Comparison of ENCODE assay signal across 8 cellular contexts in genomic region chr14:81436296-81437138, GRCh38. TPM values are rescaled to one million over a fixed set of nuclear protein-coding genes. Genes with fewer than 3 reads are reported as not detected.
A peak's percentile ranks its signal among the peaks of the same experiment; 100 is the strongest.
DNase-seq lines count a peak whose midpoint lies in the region; ATAC-seq and TF ChIP-seq lines count a peak whose summit lies in the region.

No MANE protein-coding gene starts in this region.

- H3K9ac ChIP-seq in BLaER1 treated with 17β-estradiol and CSF1 and Interleukin-3, amounts not matched to agents 10 nM and 100 nM: no peak overlapping the region
- no peak overlapping the region for H3K9ac ChIP-seq in fibroblast of lung (ENCODE audit: insufficient read depth, low read length)
- H3K9ac ChIP-seq in mucosa of stomach (ENCODE audit: low read length): peak overlapping the region; percentile 60

- TF ChIP-seq CTCF in fibroblast of lung (conservative IDR thresholded peaks at IDR 0.05 in 1 of 2, IDR thresholded peaks at IDR 0.05 in 1 of 2; ENCODE audit: low read depth in 1 of 2, low read length in 2 of 2): no peak
- no peak for TF ChIP-seq CTCF in stomach (IDR thresholded peaks at IDR 0.05)

- TF ChIP-seq EP300 in stomach (IDR thresholded peaks at IDR 0.05): no peak

- no peak overlapping the region for H3K27ac ChIP-seq in BLaER1 treated with 17β-estradiol and CSF1 and Interleukin-3, amounts not matched to agents 10 nM and 100 nM
- no peak overlapping the region for H3K27ac ChIP-seq in fibroblast of lung (ENCODE audit: insufficient read depth, low read length)
- peak overlapping the region; percentile 41 to 76 (median 55) for H3K27ac ChIP-seq in stomach

- H3K27me3 ChIP-seq in BLaER1 treated with 17β-estradiol and CSF1 and Interleukin-3, amounts not matched to agents 10 nM and 100 nM: peaks cover 58 to 93% (median 62%) of the 10 kb centered on the region in 11 experiments
- H3K27me3 ChIP-seq in fibroblast of lung (ENCODE audit: control insufficient read depth, insufficient read depth, low read length): peaks cover 43% of the 10 kb centered on the region
- H3K27me3 ChIP-seq in mucosa of stomach (ENCODE audit: control insufficient read depth, insufficient read depth, low read length): peaks cover 36% of the 10 kb centered on the region
- H3K27me3 ChIP-seq in stomach: peaks cover 0 to 83% (median 21%) of the 10 kb centered on the region in 3 donors

- peak overlapping the region; percentile 41 to 64 (median 50) for H3K4me3 ChIP-seq in BLaER1 treated with 17β-estradiol and CSF1 and Interleukin-3, amounts not matched to agents 10 nM and 100 nM
- H3K4me3 ChIP-seq in fibroblast of lung (replicated peaks in 1 of 4; ENCODE audit: control extremely low read depth in 1 of 4, insufficient read depth in 1 of 4, low read depth in 3 of 4, low read length in 4 of 4) (peak overlapping the region; percentile 37 to 66 (median 50)), mucosa of stomach (ENCODE audit: low read length) (peak overlapping the region; percentile 55), stomach (peak overlapping the region; percentile 68 to 80 (median 72))

- WGBS in stomach, 5 donors: 1 to 2% (median 2%) methylated on average over 37 to 77 of the region's 79 CpGs

- no peak for TF ChIP-seq POLR2A in stomach (IDR thresholded peaks at IDR 0.05)

- H2AFZ ChIP-seq in fibroblast of lung (ENCODE audit: low read length): peak overlapping the region; percentile 29

- peaks cover 13 to 31% (median 22%) of the 10 kb centered on the region in 11 experiments for H3K9me3 ChIP-seq in BLaER1 treated with 17β-estradiol and CSF1 and Interleukin-3, amounts not matched to agents 10 nM and 100 nM (replicated peaks in 1 of 11)
- H3K9me3 ChIP-seq in fibroblast of lung (ENCODE audit: control insufficient read depth, insufficient read depth, low read depth, low read length) (no peaks in the 10 kb centered on the region), mucosa of stomach (ENCODE audit: control insufficient read depth, low read length) (no peaks in the 10 kb centered on the region), stomach (no peaks in the 10 kb centered on the region)

- no peaks in the 10 kb centered on the region for H3K79me2 ChIP-seq in fibroblast of lung (ENCODE audit: control insufficient read depth, insufficient read depth, low read length)

- ATAC-seq in GM19328 (IDR thresholded peaks at IDR 0.05; ENCODE audit: unreplicated experiment) (peak; percentile 74), HG03432 (IDR thresholded peaks at IDR 0.05; ENCODE audit: unreplicated experiment) (peak; percentile 92)

- H3K4me1 ChIP-seq in BLaER1 treated with 17β-estradiol and CSF1 and Interleukin-3, amounts not matched to agents 10 nM and 100 nM: peaks cover 0 to 5% (median 0%) of the 10 kb centered on the region in 10 experiments; a peak in 3 of 20 replicates
- peaks cover 3% of the 10 kb centered on the region for H3K4me1 ChIP-seq in fibroblast of lung (ENCODE audit: control insufficient read depth, extremely low read depth, insufficient read depth, low read length)
- H3K4me1 ChIP-seq in mucosa of stomach (ENCODE audit: control insufficient read depth, insufficient read depth, low read length): peaks cover 6% of the 10 kb centered on the region
- H3K4me1 ChIP-seq in stomach: peaks cover 10 to 24% (median 19%) of the 10 kb centered on the region in 4 donors

- no peaks in the 10 kb centered on the region for H3K36me3 ChIP-seq in BLaER1 treated with 17β-estradiol and CSF1 and Interleukin-3, amounts not matched to agents 10 nM and 100 nM
- H3K36me3 ChIP-seq in fibroblast of lung (ENCODE audit: control insufficient read depth, insufficient read depth, low read length): no peaks in the 10 kb centered on the region
- no peaks in the 10 kb centered on the region for H3K36me3 ChIP-seq in mucosa of stomach (ENCODE audit: control insufficient read depth, insufficient read depth, low read length)
- no peaks in the 10 kb centered on the region for H3K36me3 ChIP-seq in stomach

- peak; percentile 80 for DNase-seq in NCI-H748 treated with DMSO at 0.1 percent for 48 hours (lab: John Stamatoyannopoulos, UW)
- peak; percentile 58 to 68 for DNase-seq in activated T-cell treated with anti-CD3 and anti-CD28 coated beads, Interleukin-2, amount 50 U/mL, for 48 hours
- peak; percentile 50 to 59 for DNase-seq in fibroblast of lung (ENCODE audit: low read depth in 2 of 2)
- DNase-seq in stomach: peak; percentile 83

- intact Hi-C loops in stomach (cut with DNase I; ENCODE audit: low total_unique reads): no loop called here

- H4K20me1 ChIP-seq in BLaER1 treated with 17β-estradiol and CSF1 and Interleukin-3, amounts not matched to agents 10 nM and 100 nM: peaks cover 0 to 6% (median 0%) of the 10 kb centered on the region in 11 experiments; a peak in 1 of 22 replicates
- H4K20me1 ChIP-seq in fibroblast of lung (ENCODE audit: control insufficient read depth, extremely low read depth, insufficient read depth, low read length): no peaks in the 10 kb centered on the region

- peak overlapping the region; percentile 40 to 72 (median 62) for H3K4me2 ChIP-seq in BLaER1 treated with 17β-estradiol and CSF1 and Interleukin-3, amounts not matched to agents 10 nM and 100 nM
- peak overlapping the region; percentile 81 for H3K4me2 ChIP-seq in fibroblast of lung (ENCODE audit: extremely low read depth, insufficient read depth, low read length)

RNA-seq across cellular contexts. Expression of gene STON2, which starts 36.4 kb away (rescaled TPM):
- total RNA-seq in fibroblast of lung: 34.9 and 52.5 TPM in 2 replicates
- 1.5 and 4.6 TPM in 2 replicates for polyA plus RNA-seq in fibroblast of lung
- polyA plus RNA-seq in fibroblast of lung (2012): 0.85 and 1.5 TPM in 2 replicates
- polyA minus RNA-seq in fibroblast of lung (ENCODE audit: low replicate concordance): 0.63 and 20.8 TPM in 2 replicates
- total RNA-seq in stomach: 10 to 100 TPM in 3 of 5 donors, 1 to 10 TPM in 2; 7.8 to 50.2 (median 14.3) TPM
- polyA plus RNA-seq in stomach: 1 to 10 TPM; 1.4 to 7.4 (median 3.2) TPM

Comparison
In these comparisons a context has a peak if more than half of its experiments do, and no peak if none do; other contexts are left out.
1. H3K27ac ChIP-seq: peak in stomach (5 of 5); none in BLaER1 treated with 17β-estradiol and CSF1 and Interleukin-3, amounts not matched to agents 10 nM and 100 nM (0 of 11) and fibroblast of lung (single experiment).
2. Peak in every context shown above with its lines, with median percentiles within 50 percentile points of each other: H3K4me3 ChIP-seq and DNase-seq.